Comparison of ENCODE assay signal across 2 cellular contexts in the genomic region with DNA sequence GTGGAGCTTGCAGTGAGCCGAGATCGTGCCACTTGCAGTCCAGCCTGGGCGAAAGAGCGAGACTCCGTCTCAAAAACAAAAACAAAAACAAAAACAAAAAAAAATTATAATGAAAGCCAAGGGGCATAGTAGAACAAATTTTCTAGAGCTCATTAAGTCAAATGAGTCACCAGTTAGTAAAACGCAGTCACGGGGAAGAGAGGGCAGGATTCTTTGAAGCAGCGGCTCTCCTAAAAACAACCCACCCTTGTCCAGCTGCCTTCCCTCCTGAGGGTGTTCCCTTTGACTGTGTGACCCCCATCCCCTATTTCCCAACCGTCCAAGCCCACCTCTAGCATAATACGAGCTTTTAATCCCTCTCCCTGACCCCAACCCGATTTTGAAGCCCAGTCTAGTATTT.
A peak's percentile ranks its signal among the peaks of the same experiment; 100 is the strongest.
TF ChIP-seq lines count a peak whose summit lies in the region.

No MANE protein-coding gene starts in this region.

TF ChIP-seq in K562, 482 proteins besides CTCF, POLR2A, EP300 and RAD21:
- TF ChIP-seq, protein P1, sequence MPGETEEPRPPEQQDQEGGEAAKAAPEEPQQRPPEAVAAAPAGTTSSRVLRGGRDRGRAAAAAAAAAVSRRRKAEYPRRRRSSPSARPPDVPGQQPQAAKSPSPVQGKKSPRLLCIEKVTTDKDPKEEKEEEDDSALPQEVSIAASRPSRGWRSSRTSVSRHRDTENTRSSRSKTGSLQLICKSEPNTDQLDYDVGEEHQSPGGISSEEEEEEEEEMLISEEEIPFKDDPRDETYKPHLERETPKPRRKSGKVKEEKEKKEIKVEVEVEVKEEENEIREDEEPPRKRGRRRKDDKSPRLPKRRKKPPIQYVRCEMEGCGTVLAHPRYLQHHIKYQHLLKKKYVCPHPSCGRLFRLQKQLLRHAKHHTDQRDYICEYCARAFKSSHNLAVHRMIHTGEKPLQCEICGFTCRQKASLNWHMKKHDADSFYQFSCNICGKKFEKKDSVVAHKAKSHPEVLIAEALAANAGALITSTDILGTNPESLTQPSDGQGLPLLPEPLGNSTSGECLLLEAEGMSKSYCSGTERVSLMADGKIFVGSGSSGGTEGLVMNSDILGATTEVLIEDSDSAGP (CRISPR knock-in tag; IDR thresholded peaks at IDR 0.05): no peak
- TF ChIP-seq, protein P2, sequence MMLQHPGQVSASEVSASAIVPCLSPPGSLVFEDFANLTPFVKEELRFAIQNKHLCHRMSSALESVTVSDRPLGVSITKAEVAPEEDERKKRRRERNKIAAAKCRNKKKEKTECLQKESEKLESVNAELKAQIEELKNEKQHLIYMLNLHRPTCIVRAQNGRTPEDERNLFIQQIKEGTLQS (IDR thresholded peaks at IDR 0.05): 0 out of 2 replicates have a peak, but pooled peaks have one; percentile 22
- TF ChIP-seq, protein P2 (CRISPR knock-in tag; conservative IDR thresholded peaks at IDR 0.05): no peak
TF ChIP-seq in K562: peak in this region for 1.

TF ChIP-seq in HepG2, 621 proteins besides CTCF, POLR2A, EP300 and RAD21:
- no peak for TF ChIP-seq ZNF329 (CRISPR knock-in tag; IDR thresholded peaks at IDR 0.05; ENCODE audit: low read depth)
- TF ChIP-seq ZMYM2 (CRISPR knock-in tag; IDR thresholded peaks at IDR 0.05): no peak
- TF ChIP-seq, protein P3, sequence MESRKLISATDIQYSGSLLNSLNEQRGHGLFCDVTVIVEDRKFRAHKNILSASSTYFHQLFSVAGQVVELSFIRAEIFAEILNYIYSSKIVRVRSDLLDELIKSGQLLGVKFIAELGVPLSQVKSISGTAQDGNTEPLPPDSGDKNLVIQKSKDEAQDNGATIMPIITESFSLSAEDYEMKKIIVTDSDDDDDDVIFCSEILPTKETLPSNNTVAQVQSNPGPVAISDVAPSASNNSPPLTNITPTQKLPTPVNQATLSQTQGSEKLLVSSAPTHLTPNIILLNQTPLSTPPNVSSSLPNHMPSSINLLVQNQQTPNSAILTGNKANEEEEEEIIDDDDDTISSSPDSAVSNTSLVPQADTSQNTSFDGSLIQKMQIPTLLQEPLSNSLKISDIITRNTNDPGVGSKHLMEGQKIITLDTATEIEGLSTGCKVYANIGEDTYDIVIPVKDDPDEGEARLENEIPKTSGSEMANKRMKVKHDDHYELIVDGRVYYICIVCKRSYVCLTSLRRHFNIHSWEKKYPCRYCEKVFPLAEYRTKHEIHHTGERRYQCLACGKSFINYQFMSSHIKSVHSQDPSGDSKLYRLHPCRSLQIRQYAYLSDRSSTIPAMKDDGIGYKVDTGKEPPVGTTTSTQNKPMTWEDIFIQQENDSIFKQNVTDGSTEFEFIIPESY (CRISPR knock-in tag; IDR thresholded peaks at IDR 0.05): no peak
- no peak for TF ChIP-seq HNF4A (CRISPR knock-in tag; IDR thresholded peaks at IDR 0.05)
